ENCODE assay signal across 8 cellular contexts in genomic region chr9:136943291-136944093, GRCh38. TPM values are rescaled to one million over a fixed set of nuclear protein-coding genes. Genes with fewer than 3 reads are reported as not detected.
DNase-seq lines count a peak whose midpoint lies in the region; ATAC-seq and TF ChIP-seq lines count a peak whose summit lies in the region.

No MANE protein-coding gene starts in this region.

- no peaks in the 10 kb centered on the region for H3K9me3 ChIP-seq in ovary

- DNase-seq in activated CD4-positive, alpha-beta T cell treated with anti-CD3 and anti-CD28 coated beads, Interleukin-2, amount 50 U/mL, for 48 hours = peak; percentile 39 to 53
- DNase-seq in fibroblast of mammary gland (ENCODE audit: low read depth) (peak; percentile 21), ovary (peak in 2 of 5 donors; percentile 29 to 59), NCI-H446 treated with DMSO at 0.1 percent for 48 hours (lab: John Stamatoyannopoulos, UW) (no peak), SHP77 treated with DMSO at 0.1 percent for 48 hours (lab: John Stamatoyannopoulos, UW) (no peak)

- TF ChIP-seq EP300 in ovary (IDR thresholded peaks at IDR 0.05) = no peak

- H3K36me3 ChIP-seq in ovary = no peaks in the 10 kb centered on the region

- H3K4me1 ChIP-seq in ovary (ENCODE audit: insufficient read depth) = peaks cover 7% of the 10 kb centered on the region

- H3K27ac ChIP-seq in C4-2B (peak overlapping the region; percentile 94), ovary (peak overlapping the region in 1 of 2 donors; percentile 73)

- H3K4me3 ChIP-seq in fibroblast of mammary gland (ENCODE audit: control insufficient read depth, low read depth, low read length) (peak overlapping the region; percentile 71), ovary (peak overlapping the region; percentile 92)

- TF ChIP-seq CTCF in C4-2B (conservative IDR thresholded peaks at IDR 0.05) (no peak), fibroblast of mammary gland (conservative IDR thresholded peaks at IDR 0.05; ENCODE audit: control insufficient read depth, insufficient read depth, low read depth, low read length) (no peak), ovary (IDR thresholded peaks at IDR 0.05) (no peak)

- intact Hi-C loops in ovary (cut with DNase I) = loop anchor here in 1 of 4 donors (5.0 to 10.0 kb wide), 2 partner anchors 56 to 99 kb away; partner anchors contain the start of genes AJM1, PHPT1 and TRAF2

- no peak for TF ChIP-seq POLR2A in ovary (IDR thresholded peaks at IDR 0.05)

- H3K27me3 ChIP-seq in ovary = no peaks in the 10 kb centered on the region

- peak; percentile 15 for ATAC-seq in GM19035 (IDR thresholded peaks at IDR 0.05; ENCODE audit: unreplicated experiment)
- ATAC-seq in HG03442 (IDR thresholded peaks at IDR 0.05; ENCODE audit: unreplicated experiment) = peak; percentile 11

- WGBS in ovary, 3 donors = 14 to 46% (median 15%) methylated on average over 24 to 51 of the region's 51 CpGs

RNA-seq across cellular contexts. Expression of gene FBXW5, which starts 1.0 kb away (rescaled TPM):
- total RNA-seq in ovary = 10 to 100 TPM; 49.4 to 75.5 (median 60.5) TPM
- 10 to 100 TPM in 1 of 2 donors, 1 to 10 TPM in 1; 2.2 to 64.1 TPM for polyA plus RNA-seq in ovary

RNA-seq across cellular contexts. Expression of gene C8G, which starts 1.6 kb away (rescaled TPM):
- total RNA-seq in ovary = under 1 TPM in 1 of 7 donors, not detected in 6; 1.00 TPM
- under 1 TPM in 1 of 2 donors, not detected in 1; 0.38 TPM for polyA plus RNA-seq in ovary

RNA-seq across cellular contexts. Expression of gene LCN12, which starts 8.6 kb away (rescaled TPM):
- total RNA-seq in ovary = 10 to 100 TPM in 5 of 7 donors, 1 to 10 TPM in 2; 1.3 to 40.9 (median 19.2) TPM
- 1 to 10 TPM; 1.1 to 6.1 TPM for polyA plus RNA-seq in ovary

RNA-seq across cellular contexts. Expression of gene PTGDS, which starts 33.8 kb away (rescaled TPM):
- total RNA-seq in ovary = 100 to 1,000 TPM in 2 of 7 donors, 10 to 100 TPM in 4, 1 to 10 TPM in 1; 5.8 to 191 (median 59.8) TPM
- polyA plus RNA-seq in ovary = 10 to 100 TPM; 13.6 to 43.1 TPM

RNA-seq across cellular contexts. Expression of gene LCNL1, which starts 39.3 kb away (rescaled TPM):
- total RNA-seq in ovary = 1 to 10 TPM in 2 of 7 donors, under 1 TPM in 4, not detected in 1; 0.25 to 1.6 (median 0.61) TPM
- polyA plus RNA-seq in ovary = under 1 TPM; 0.17 to 0.19 TPM

Comparison
In these comparisons a context has a peak if more than half of its experiments do, and no peak if none do; other contexts are left out.
1. DNase-seq: peak in activated CD4-positive, alpha-beta T cell treated with anti-CD3 and anti-CD28 coated beads, Interleukin-2, amount 50 U/mL, for 48 hours (2 of 2) and fibroblast of mammary gland (single experiment); none in NCI-H446 treated with DMSO at 0.1 percent for 48 hours (single experiment) and SHP77 treated with DMSO at 0.1 percent for 48 hours (single experiment).